26 cellular contexts compared by ENCODE assay signal in genomic region chr1:105686026-105686425, GRCh38.
"Had no signal": no experiment of that assay in that cellular context is flagged by ENCODE, and none has a peak within 500 bp of the region (broad histone marks: within the 10 kb centered on the region; RNA-seq: fewer than 3 reads in every experiment).

No MANE protein-coding gene starts in this region.

- H3K36me3 ChIP-seq: esophagus muscularis mucosa, gastroesophageal sphincter, heart right ventricle, left ventricle myocardium inferior, lower lobe of right lung, ovary, spleen, thoracic aorta, transverse colon had no signal

- H3K27ac Mint-ChIP-seq: natural killer cell; stimulated activated naive B cell treated with anti-CD40 and anti-IgM and Interleukin-4, amounts not matched to agents 10 μg/mL and 1 μg/mL and 100 μg/mL, for 72 hours; stimulated activated naive CD8-positive, alpha-beta T cell treated with anti-CD3 and anti-CD28 coated beads, Interleukin-15, Interleukin-2, amounts not matched to agents 100 ng/mL and 50 ng/mL, for 24 hours had no signal

- FAIRE-seq: endothelial cell of umbilical vein, islet of Langerhans had no signal

- H3K4me1 ChIP-seq: esophagus muscularis mucosa, foreskin keratinocyte, gastroesophageal sphincter, heart right ventricle, left ventricle myocardium inferior, lower lobe of right lung, psoas muscle, spleen, transverse colon had no signal

- H3K36me3 Mint-ChIP-seq: stimulated activated naive B cell treated with anti-CD40 and anti-IgM and Interleukin-4, amounts not matched to agents 10 μg/mL and 1 μg/mL and 100 μg/mL, for 72 hours had no signal

- H3K9me3 ChIP-seq: esophagus muscularis mucosa, gastroesophageal sphincter, lower lobe of right lung, ovary, psoas muscle, thoracic aorta, transverse colon had no signal

- H3K4me3 ChIP-seq: coronary artery, esophagus muscularis mucosa, gastroesophageal sphincter, heart right ventricle, left ventricle myocardium inferior, lower lobe of right lung, ovary, psoas muscle, skin epidermis, spleen, thoracic aorta, transverse colon had no signal

- H3K27me3 Mint-ChIP-seq: stimulated activated naive B cell treated with anti-CD40 and anti-IgM and Interleukin-4, amounts not matched to agents 10 μg/mL and 1 μg/mL and 100 μg/mL, for 72 hours; stimulated activated naive CD8-positive, alpha-beta T cell treated with anti-CD3 and anti-CD28 coated beads, Interleukin-15, Interleukin-2, amounts not matched to agents 100 ng/mL and 50 ng/mL, for 24 hours had no signal

- ATAC-seq: foreskin keratinocyte, gastroesophageal sphincter, heart right ventricle, left colon, natural killer cell, psoas muscle, right cardiac atrium had no signal

- H3K4me3 Mint-ChIP-seq: natural killer cell; stimulated activated naive B cell treated with anti-CD40 and anti-IgM and Interleukin-4, amounts not matched to agents 10 μg/mL and 1 μg/mL and 100 μg/mL, for 72 hours; stimulated activated naive CD8-positive, alpha-beta T cell treated with anti-CD3 and anti-CD28 coated beads, Interleukin-15, Interleukin-2, amounts not matched to agents 100 ng/mL and 50 ng/mL, for 24 hours had no signal

- H3K27me3 ChIP-seq: esophagus muscularis mucosa, foreskin keratinocyte, gastroesophageal sphincter, heart right ventricle, ovary, spleen, transverse colon had no signal

- H3K4me1 Mint-ChIP-seq: natural killer cell; stimulated activated naive B cell treated with anti-CD40 and anti-IgM and Interleukin-4, amounts not matched to agents 10 μg/mL and 1 μg/mL and 100 μg/mL, for 72 hours had no signal

- H3K27ac ChIP-seq: coronary artery, esophagus muscularis mucosa, foreskin keratinocyte, gastroesophageal sphincter, heart right ventricle, left ventricle myocardium inferior, lower lobe of right lung, ovary, psoas muscle, skin epidermis, spleen, thoracic aorta, transverse colon had no signal

- DNase-seq: dermis blood vessel endothelial cell; effector memory CD4-positive, alpha-beta T cell; foreskin keratinocyte; heart right ventricle; hippocampal formation; kidney glomerular epithelial cell; left colon; left ventricle myocardium inferior; lower lobe of right lung; natural killer cell; occipital lobe; ovary; right cardiac atrium; spleen; stimulated activated CD4-positive, alpha-beta T cell treated with anti-CD3 and anti-CD28 coated beads, Interleukin-4, amount 100 ng/mL, for 4 hours; stimulated activated naive B cell treated with anti-CD40 and anti-IgM and Interleukin-4, amounts not matched to agents 10 μg/mL and 1 μg/mL and 100 μg/mL, for 72 hours; transverse colon had no signal
